In genomic region chr12:113241191-113242017, GRCh38 we compare ENCODE assay signal across 7 cellular contexts. TPM values are rescaled to one million over a fixed set of nuclear protein-coding genes. Genes with fewer than 3 reads are reported as not detected.
A peak's percentile ranks its signal among the peaks of the same experiment; 100 is the strongest.
DNase-seq lines count a peak whose midpoint lies in the region; ATAC-seq and TF ChIP-seq lines count a peak whose summit lies in the region.

No MANE protein-coding gene starts in this region.

- POLR2A ChIA-PET in OCI-LY7 (lab: Charles Lee), result no interaction called here

- H3K27ac Mint-ChIP-seq in activated naive CD4-positive, alpha-beta T cell treated with anti-CD3 and anti-CD28 coated beads for 36 hours, result no peak overlapping the region
- H3K27ac Mint-ChIP-seq in activated T-cell treated with anti-CD3 and anti-CD28 coated beads, Interleukin-2, amount 50 U/mL, for 72 hours, result no peak overlapping the region

- ATAC-seq in activated T-cell treated with anti-CD3 and anti-CD28 coated beads, Interleukin-2, amount 50 U/mL, for 72 hours (replicated peaks in 1 of 2), result no peak

- TF ChIP-seq CTCF in OCI-LY7 (conservative IDR thresholded peaks at IDR 0.05; ENCODE audit: low read length), result no peak
- no peak for TF ChIP-seq CTCF in fibroblast of mammary gland (conservative IDR thresholded peaks at IDR 0.05; ENCODE audit: control insufficient read depth, insufficient read depth, low read depth, low read length)

- no TSS peak for BruUV-seq in OCI-LY7 (replicated peaks; lab: Mats Ljungman, UMichigan)

- peaks cover 33% of the 10 kb centered on the region for H3K36me3 Mint-ChIP-seq in activated naive CD4-positive, alpha-beta T cell treated with anti-CD3 and anti-CD28 coated beads for 36 hours (ENCODE audit: low read depth)
- H3K36me3 Mint-ChIP-seq in activated T-cell treated with anti-CD3 and anti-CD28 coated beads, Interleukin-2, amount 50 U/mL, for 72 hours (ENCODE audit: insufficient read depth in 2 of 2), result peaks cover 6 to 37% of the 10 kb centered on the region in 2 donors

- H3K27me3 Mint-ChIP-seq in activated naive CD4-positive, alpha-beta T cell treated with anti-CD3 and anti-CD28 coated beads for 36 hours (ENCODE audit: low read depth), result no peaks in the 10 kb centered on the region
- H3K27me3 Mint-ChIP-seq in activated T-cell treated with anti-CD3 and anti-CD28 coated beads, Interleukin-2, amount 50 U/mL, for 72 hours (ENCODE audit: low read depth), result no peaks in the 10 kb centered on the region

- H3K4me2 ChIP-seq in OCI-LY7 (ENCODE audit: low read length), result peak overlapping the region; percentile 38; the same call in 1 of the 2 replicates

- no peaks in the 10 kb centered on the region for H3K9me3 Mint-ChIP-seq in activated naive CD4-positive, alpha-beta T cell treated with anti-CD3 and anti-CD28 coated beads for 36 hours
- no peaks in the 10 kb centered on the region for H3K9me3 Mint-ChIP-seq in activated T-cell treated with anti-CD3 and anti-CD28 coated beads, Interleukin-2, amount 50 U/mL, for 72 hours

- H3K9me3 ChIP-seq in OCI-LY7 (ENCODE audit: low read length), result no peaks in the 10 kb centered on the region

- no peak overlapping the region for H3K4me3 Mint-ChIP-seq in activated naive CD4-positive, alpha-beta T cell treated with anti-CD3 and anti-CD28 coated beads for 36 hours
- no peak overlapping the region for H3K4me3 Mint-ChIP-seq in activated T-cell treated with anti-CD3 and anti-CD28 coated beads, Interleukin-2, amount 50 U/mL, for 72 hours

- H3K4me3 ChIP-seq in OCI-LY7 (ENCODE audit: low read depth, low read length, poor library complexity, severe bottlenecking), result no peak overlapping the region
- no peak overlapping the region for H3K4me3 ChIP-seq in fibroblast of mammary gland (ENCODE audit: control insufficient read depth, low read depth, low read length)
- no peak overlapping the region for H3K4me3 ChIP-seq in skeletal muscle cell (ENCODE audit: low read depth, low read length)

- no peaks in the 10 kb centered on the region for H3K9me2 ChIP-seq in OCI-LY7 (ENCODE audit: insufficient read depth, low read length)

- no peaks in the 10 kb centered on the region; the same call in 1 of the 2 replicates for H4K20me1 ChIP-seq in OCI-LY7 (ENCODE audit: insufficient read depth, low read length)

- H2AFZ ChIP-seq in OCI-LY7 (ENCODE audit: low read length), result no peak overlapping the region

- peaks cover 34% of the 10 kb centered on the region; the same call in 1 of the 2 replicates for H3K79me2 ChIP-seq in OCI-LY7 (ENCODE audit: insufficient read depth, low read depth, low read length)

- H3K4me1 ChIP-seq in OCI-LY7 (ENCODE audit: insufficient read depth, low read length, poor library complexity, severe bottlenecking), result peaks cover 23% of the 10 kb centered on the region

- peaks cover 92% of the 10 kb centered on the region for H3K36me3 ChIP-seq in OCI-LY7 (ENCODE audit: insufficient read depth, low read length)

- H3K27ac ChIP-seq in OCI-LY7 (ENCODE audit: low read depth, low read length, poor library complexity, severe bottlenecking), result peak overlapping the region; percentile 6

- DNase-seq in HK-2 (ENCODE audit: unreplicated experiment), result peak; percentile 71
- no peak for DNase-seq in OCI-LY7 (ENCODE audit: low spot score)
- DNase-seq in fibroblast of mammary gland (ENCODE audit: low read depth), result peak; percentile 82
- DNase-seq in skeletal muscle cell (ENCODE audit: low read depth), result peak; percentile 86
- DNase-seq in activated naive CD4-positive, alpha-beta T cell treated with anti-CD3 and anti-CD28 coated beads for 36 hours, result no peak
- no peak for DNase-seq in activated T-cell treated with anti-CD3 and anti-CD28 coated beads, Interleukin-2, amount 50 U/mL, for 72 hours
- DNase-seq in occipital lobe (lab: John Stamatoyannopoulos, UW), result no peak

- peaks cover 36% of the 10 kb centered on the region for H3K4me1 Mint-ChIP-seq in activated naive CD4-positive, alpha-beta T cell treated with anti-CD3 and anti-CD28 coated beads for 36 hours (ENCODE audit: low read depth)
- H3K4me1 Mint-ChIP-seq in activated T-cell treated with anti-CD3 and anti-CD28 coated beads, Interleukin-2, amount 50 U/mL, for 72 hours (ENCODE audit: low read depth), result peaks cover 14% of the 10 kb centered on the region

- CTCF ChIA-PET in OCI-LY7 (lab: Charles Lee; ENCODE audit: unreplicated experiment), result no interaction called here
- CTCF ChIA-PET in activated naive CD4-positive, alpha-beta T cell treated with anti-CD3 and anti-CD28 coated beads for 36 hours (lab: Charles Lee), result interaction anchor here (0.5 to 0.7 kb wide), 2 partner anchors 14 to 36 kb away, joined by 3 read pairs; no protein-coding TSS in a partner anchor

- intact Hi-C loops in OCI-LY7 (cut with micrococcal nuclease; ENCODE audit: unreplicated experiment), result no loop called here
- intact Hi-C loops in activated naive CD4-positive, alpha-beta T cell treated with anti-CD3 and anti-CD28 coated beads for 36 hours (cut with micrococcal nuclease), result no loop called here

RNA-seq across cellular contexts. Expression of gene TPCN1, which starts 20.1 kb away (rescaled TPM):
- total RNA-seq in OCI-LY7 (2014; rRNA removed; shearing (Covaris generic)), result 72.4 and 96.0 TPM in 2 replicates
- 160 and 177 TPM in 2 replicates for total RNA-seq in OCI-LY7 (2022)
- 10 to 100 TPM; 47.3 to 49.2 TPM for total RNA-seq in activated naive CD4-positive, alpha-beta T cell treated with anti-CD3 and anti-CD28 coated beads for 36 hours
- 10 to 100 TPM; 74.7 to 84.0 TPM for total RNA-seq in activated T-cell treated with anti-CD3 and anti-CD28 coated beads, Interleukin-2, amount 50 U/mL, for 72 hours
- total RNA-seq in occipital lobe, result 4.7 TPM

RNA-seq across cellular contexts. Expression of gene RITA1, which starts 55.9 kb away (rescaled TPM):
- total RNA-seq in OCI-LY7 (2014; rRNA removed; shearing (Covaris generic)), result 72.5 and 90.8 TPM in 2 replicates
- total RNA-seq in OCI-LY7 (2022) (59.5 and 68.6 TPM in 2 replicates), occipital lobe (8.4 TPM)
- 10 to 100 TPM; 14.0 to 16.1 TPM for total RNA-seq in activated naive CD4-positive, alpha-beta T cell treated with anti-CD3 and anti-CD28 coated beads for 36 hours
- 10 to 100 TPM; 21.3 to 25.1 TPM for total RNA-seq in activated T-cell treated with anti-CD3 and anti-CD28 coated beads, Interleukin-2, amount 50 U/mL, for 72 hours

RNA-seq across cellular contexts. Expression of gene DDX54, which starts 56.1 kb away (rescaled TPM):
- 86.0 and 87.2 TPM in 2 replicates for total RNA-seq in OCI-LY7 (2014; rRNA removed; shearing (Covaris generic))
- total RNA-seq in OCI-LY7 (2022), result 145 and 150 TPM in 2 replicates
- 100 to 1,000 TPM; 114 to 116 TPM for total RNA-seq in activated naive CD4-positive, alpha-beta T cell treated with anti-CD3 and anti-CD28 coated beads for 36 hours
- total RNA-seq in activated T-cell treated with anti-CD3 and anti-CD28 coated beads, Interleukin-2, amount 50 U/mL, for 72 hours, result 10 to 100 TPM; 81.4 to 82.7 TPM
- total RNA-seq in occipital lobe, result 12.0 TPM

Comparison
In these comparisons a context has a peak if more than half of its experiments do, and no peak if none do; other contexts are left out.
1. DNase-seq: peak in HK-2 (single experiment), fibroblast of mammary gland (single experiment) and skeletal muscle cell (single experiment); none in OCI-LY7 (single experiment), activated naive CD4-positive, alpha-beta T cell treated with anti-CD3 and anti-CD28 coated beads for 36 hours (single experiment), activated T-cell treated with anti-CD3 and anti-CD28 coated beads, Interleukin-2, amount 50 U/mL, for 72 hours (0 of 2) and occipital lobe (single experiment).